Comparison of ENCODE assay signal across 8 cellular contexts in genomic region chr3:119498188-119498987, GRCh38. TPM values are rescaled to one million over a fixed set of nuclear protein-coding genes. Genes with fewer than 3 reads are reported as not detected.
A peak's percentile ranks its signal among the peaks of the same experiment; 100 is the strongest.
DNase-seq lines count a peak whose midpoint lies in the region; ATAC-seq and TF ChIP-seq lines count a peak whose summit lies in the region.

TSS of gene TIMMDC1 (plus strand) at chr3:119498547. CDS start at chr3:119498734, 187 bp downstream.

- intact Hi-C loops in PC-9 (cut with micrococcal nuclease; ENCODE audit: unreplicated experiment) = loop anchor here (1.0 to 5.0 kb wide), 3 partner anchors 35 to 256 kb away; partner anchors contain the start of genes B4GALT4, COX17 and TMEM39A

- peak within 1 kb of the TSS; percentile 81 for H3K4me2 ChIP-seq in PC-9

- peak within 1 kb of the TSS; percentile 96 for H2AFZ ChIP-seq in PC-9

- CTCF ChIA-PET in PC-9 (lab: Charles Lee) = no interaction called here

- H3K27ac ChIP-seq in PC-9 = peak within 1 kb of the TSS; percentile 85

- H3F3A ChIP-seq in PC-9 (ENCODE audit: insufficient read depth, low read depth) = 0 out of 2 replicates have a peak, but pooled peaks cover 2% of the 10 kb centered on the region

- BruUV-seq in PC-9 (replicated peaks; lab: Mats Ljungman, UMichigan) = TSS peak; percentile 73

- peaks cover 24% of the 10 kb centered on the region; the same call in 1 of the 2 replicates for H3K4me1 ChIP-seq in PC-9 (replicated peaks; ENCODE audit: insufficient read depth)

- peaks cover 4% of the 10 kb centered on the region; the same call in 1 of the 2 replicates for H3K36me3 ChIP-seq in PC-9 (ENCODE audit: low read depth)

- H3K79me2 ChIP-seq in PC-9 (ENCODE audit: low read depth) = peaks cover 30% of the 10 kb centered on the region

- H3K9me2 ChIP-seq in PC-9 (ENCODE audit: insufficient read depth) = no peaks in the 10 kb centered on the region

- TF ChIP-seq CTCF in PC-9 (conservative IDR thresholded peaks at IDR 0.05) = no peak
- TF ChIP-seq CTCF in epithelial cell of proximal tubule (conservative IDR thresholded peaks at IDR 0.05; ENCODE audit: low read depth, low read length) = no peak

- peak within 1 kb of the TSS; percentile 98 for H3K4me3 ChIP-seq in Jurkat, Clone E6-1 (ENCODE audit: low read length)
- H3K4me3 ChIP-seq in PC-9 (peak within 1 kb of the TSS; percentile 98), epithelial cell of proximal tubule (ENCODE audit: low read depth, low read length) (peak within 1 kb of the TSS; percentile 97)

- no peaks in the 10 kb centered on the region; the same call in 1 of the 2 replicates for H4K20me1 ChIP-seq in PC-9 (ENCODE audit: insufficient read depth)

- H3K9me3 ChIP-seq in PC-9 (ENCODE audit: insufficient read depth, low read depth) = no peaks in the 10 kb centered on the region

- POLR2A ChIA-PET in PC-9 (lab: Charles Lee; ENCODE audit: unreplicated experiment) = interaction anchor here (0.5 to 0.9 kb wide), 8 partner anchors 20 to 597 kb away, joined by 3 to 22 read pairs (median 8); partner anchors contain the start of gene TMEM39A

- ATAC-seq in GM21619 (IDR thresholded peaks at IDR 0.05; ENCODE audit: unreplicated experiment) = peak; percentile 99

- DNase-seq in DMS153 (lab: John Stamatoyannopoulos, UW) (peak; percentile 94), PC-9 (peak; percentile 94 to 97), epithelial cell of proximal tubule (ENCODE audit: low read depth) (peak; percentile 64), mucosa of gallbladder (ENCODE audit: low spot score) (peak; percentile 97)
- peak; percentile 95 for DNase-seq in Jurkat, Clone E6-1 (ENCODE audit: low read depth, low spot score)
- DNase-seq in activated T-cell treated with anti-CD3 and anti-CD28 coated beads, Interleukin-2, amount 50 U/mL, for 1 hour = peak; percentile 98
- peak; percentile 93 to 96 for DNase-seq in stimulated activated CD8-positive, alpha-beta memory T cell treated with anti-CD3 and anti-CD28 coated beads, Interleukin-4, amount 100 ng/mL, for 4 hours (ENCODE audit: low read depth in 2 of 2, low spot score in 1 of 2)

- no peaks in the 10 kb centered on the region for H3K27me3 ChIP-seq in PC-9 (ENCODE audit: insufficient read depth, low read depth)

RNA-seq across cellular contexts. Expression of gene TIMMDC1, which starts in this region (rescaled TPM):
- 128 TPM for polyA plus RNA-seq in Jurkat, Clone E6-1 (2012; ENCODE audit: insufficient read depth, insufficient read length)
- total RNA-seq in PC-9 (2021) (145 and 203 TPM in 2 replicates), epithelial cell of proximal tubule (72.2 and 85.3 TPM in 2 replicates), mucosa of gallbladder (114 TPM)

Comparison
In these comparisons a context has a peak if more than half of its experiments do, and no peak if none do; other contexts are left out.
1. Peak in every context shown above with its lines: DNase-seq, ATAC-seq, H3K4me3 ChIP-seq and H3K27ac ChIP-seq.